13 cellular contexts compared by ENCODE assay signal in the genomic region with DNA sequence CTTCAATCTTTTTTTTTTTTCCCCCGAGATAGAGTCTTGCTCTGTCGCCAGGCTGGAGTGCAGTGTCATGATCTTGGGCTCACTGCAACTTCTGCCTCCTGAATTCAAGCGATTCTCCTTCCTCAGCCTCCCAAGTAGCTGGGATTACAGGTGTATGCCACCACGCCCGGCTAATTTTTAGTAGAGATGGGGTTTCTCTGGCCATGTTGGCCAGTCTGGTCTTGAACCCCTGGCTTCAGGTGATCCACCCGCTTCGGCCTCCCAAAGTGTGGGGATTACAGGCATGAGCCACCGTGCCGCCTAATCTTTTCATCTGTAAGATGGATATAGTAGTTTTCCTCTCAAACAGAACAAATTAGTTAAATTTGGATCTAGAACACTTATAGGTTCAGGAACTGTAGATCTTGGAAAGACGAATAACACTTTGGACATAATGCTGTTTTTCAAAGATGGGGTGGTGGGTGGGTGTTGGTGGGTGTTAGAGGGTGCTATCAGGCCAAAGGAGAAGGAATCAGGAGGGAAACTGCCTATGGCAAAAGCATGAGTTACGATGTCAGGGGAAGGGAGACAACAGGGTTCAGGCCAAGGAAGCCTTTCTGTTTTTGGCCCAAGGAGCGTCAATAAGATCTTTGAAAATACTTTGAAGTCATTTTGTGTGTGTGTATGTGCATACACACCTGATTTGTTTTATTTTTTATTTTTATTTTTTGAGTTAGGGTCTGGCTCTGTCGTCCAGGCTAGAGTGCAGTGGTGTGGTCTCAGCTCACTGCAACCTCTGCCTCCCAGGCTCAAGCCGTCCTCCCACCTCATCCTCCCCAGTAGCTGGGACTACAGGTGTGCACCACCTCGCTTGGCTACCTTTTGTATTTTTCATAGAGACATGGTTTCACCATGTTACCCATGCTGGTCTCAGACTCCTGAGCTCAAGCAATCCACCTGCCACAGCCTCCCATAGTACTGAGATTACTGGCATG. TPM values are rescaled to one million over a fixed set of nuclear protein-coding genes. Genes with fewer than 3 reads are reported as not detected.
DNase-seq lines count a peak whose midpoint lies in the region; ATAC-seq and TF ChIP-seq lines count a peak whose summit lies in the region.
"Had no signal": no experiment of that assay in that cellular context is flagged by ENCODE, and none has a peak within 500 bp of the region (broad histone marks: within the 10 kb centered on the region; RNA-seq: fewer than 3 reads in every experiment).

No MANE protein-coding gene starts in this region.

- no peaks in the 10 kb centered on the region for H3K9me3 Mint-ChIP-seq in activated T-helper 2 cell treated with anti-CD3 and anti-CD28 coated beads, Interferon-gamma antibody, Interleukin-2, Interleukin-4, amounts not matched to agents 10 μg/mL and 5 μg/mL and 100 μg/mL, durations not matched to agents 14 hours and 24 hours and 36 hours
- no peaks in the 10 kb centered on the region for H3K9me3 Mint-ChIP-seq in neural crest cell

- intact Hi-C loops in activated T-helper 2 cell treated with anti-CD3 and anti-CD28 coated beads, Interferon-gamma antibody, Interleukin-2, Interleukin-4, amounts not matched to agents 10 μg/mL and 5 μg/mL and 100 μg/mL, durations not matched to agents 14 hours and 24 hours and 36 hours (cut with micrococcal nuclease), result loop anchor here (10.0 kb wide), 1 partner anchor 719 kb away; no protein-coding TSS in a partner anchor
- intact Hi-C loops in Right ventricle myocardium superior (cut with DNase I), result no loop called here

- no peak overlapping the region for H3K4me3 Mint-ChIP-seq in activated T-helper 2 cell treated with anti-CD3 and anti-CD28 coated beads, Interferon-gamma antibody, Interleukin-2, Interleukin-4, amounts not matched to agents 10 μg/mL and 5 μg/mL and 100 μg/mL, durations not matched to agents 14 hours and 24 hours and 36 hours (ENCODE audit: low read depth)
- H3K4me3 Mint-ChIP-seq in neural crest cell, result peak overlapping the region; percentile 55

- TF ChIP-seq CTCF in HL-60 (IDR thresholded peaks at IDR 0.05; ENCODE audit: insufficient read depth, low read length) (no peak), neural crest cell (conservative IDR thresholded peaks at IDR 0.05) (no peak)

- DNase-seq in activated CD8-positive, alpha-beta memory T cell treated with anti-CD3 and anti-CD28 coated beads for 24 hours, result peak; percentile 64
- no peak for DNase-seq in activated CD8-positive, alpha-beta memory T cell treated with anti-CD3 and anti-CD28 coated beads, Interleukin-2, amount 50 U/mL, for 4 hours
- no peak for DNase-seq in HL-60 (ENCODE audit: low read depth in 1 of 2, low spot score in 1 of 2)
- DNase-seq in activated T-helper 2 cell treated with anti-CD3 and anti-CD28 coated beads, Interferon-gamma antibody, Interleukin-2, Interleukin-4, amounts not matched to agents 10 μg/mL and 5 μg/mL and 100 μg/mL, durations not matched to agents 14 hours and 24 hours and 36 hours (ENCODE audit: low spot score), result no peak
- DNase-seq in neural crest cell (ENCODE audit: low read depth, low spot score), result no peak
- DNase-seq in germinal center (ENCODE audit: low spot score), result no peak
- no peak for DNase-seq in SW480 (ENCODE audit: low spot score)
- no peak for DNase-seq in Right ventricle myocardium superior
- DNase-seq: KG1, NCI-H1694 treated with DMSO at 0.1 percent for 48 hours, NCI-H526, trophoblast cell had no signal

- peak overlapping the region; percentile 11; the same call in 1 of the 2 replicates for H3K27ac ChIP-seq in HL-60 (replicated peaks)
- H3K27ac ChIP-seq: parathyroid adenoma had no signal

- no peaks in the 10 kb centered on the region for H3K27me3 Mint-ChIP-seq in activated T-helper 2 cell treated with anti-CD3 and anti-CD28 coated beads, Interferon-gamma antibody, Interleukin-2, Interleukin-4, amounts not matched to agents 10 μg/mL and 5 μg/mL and 100 μg/mL, durations not matched to agents 14 hours and 24 hours and 36 hours (ENCODE audit: low read depth)
- H3K27me3 Mint-ChIP-seq in neural crest cell (ENCODE audit: low read depth), result peaks cover 5% of the 10 kb centered on the region

- H3K4me3 ChIP-seq in HL-60 (replicated peaks; ENCODE audit: insufficient read depth, low read length), result no peak overlapping the region

- peaks cover 38% of the 10 kb centered on the region for H3K4me1 Mint-ChIP-seq in activated T-helper 2 cell treated with anti-CD3 and anti-CD28 coated beads, Interferon-gamma antibody, Interleukin-2, Interleukin-4, amounts not matched to agents 10 μg/mL and 5 μg/mL and 100 μg/mL, durations not matched to agents 14 hours and 24 hours and 36 hours (ENCODE audit: low read depth)
- peaks cover 50% of the 10 kb centered on the region for H3K4me1 Mint-ChIP-seq in neural crest cell

- H3K36me3 Mint-ChIP-seq in activated T-helper 2 cell treated with anti-CD3 and anti-CD28 coated beads, Interferon-gamma antibody, Interleukin-2, Interleukin-4, amounts not matched to agents 10 μg/mL and 5 μg/mL and 100 μg/mL, durations not matched to agents 14 hours and 24 hours and 36 hours (ENCODE audit: low read depth), result peaks cover 81% of the 10 kb centered on the region
- peaks cover 38% of the 10 kb centered on the region for H3K36me3 Mint-ChIP-seq in neural crest cell (ENCODE audit: low read depth)

- peak overlapping the region; percentile 72 for H3K27ac Mint-ChIP-seq in activated T-helper 2 cell treated with anti-CD3 and anti-CD28 coated beads, Interferon-gamma antibody, Interleukin-2, Interleukin-4, amounts not matched to agents 10 μg/mL and 5 μg/mL and 100 μg/mL, durations not matched to agents 14 hours and 24 hours and 36 hours
- peak overlapping the region; percentile 54 for H3K27ac Mint-ChIP-seq in neural crest cell (ENCODE audit: unreplicated experiment)

- no peak for ATAC-seq in Right ventricle myocardium superior (ENCODE audit: poor library complexity)

- H3K27me3 ChIP-seq in HL-60 (ENCODE audit: insufficient read depth, poor library complexity, severe bottlenecking), result no peaks in the 10 kb centered on the region

RNA-seq across cellular contexts. Expression of gene RPL37A, which starts 6.8 kb away (rescaled TPM):
- total RNA-seq in activated T-helper 2 cell treated with anti-CD3 and anti-CD28 coated beads, Interferon-gamma antibody, Interleukin-2, Interleukin-4, amounts not matched to agents 10 μg/mL and 5 μg/mL and 100 μg/mL, durations not matched to agents 14 hours and 24 hours and 36 hours, result 3,117 and 3,296 TPM in 2 replicates
- total RNA-seq in neural crest cell, result 3,339 and 3,393 TPM in 2 replicates
- total RNA-seq in Right ventricle myocardium superior, result 1,979 TPM
